Comparison of ENCODE assay signal across 26 cellular contexts in the genomic region with DNA sequence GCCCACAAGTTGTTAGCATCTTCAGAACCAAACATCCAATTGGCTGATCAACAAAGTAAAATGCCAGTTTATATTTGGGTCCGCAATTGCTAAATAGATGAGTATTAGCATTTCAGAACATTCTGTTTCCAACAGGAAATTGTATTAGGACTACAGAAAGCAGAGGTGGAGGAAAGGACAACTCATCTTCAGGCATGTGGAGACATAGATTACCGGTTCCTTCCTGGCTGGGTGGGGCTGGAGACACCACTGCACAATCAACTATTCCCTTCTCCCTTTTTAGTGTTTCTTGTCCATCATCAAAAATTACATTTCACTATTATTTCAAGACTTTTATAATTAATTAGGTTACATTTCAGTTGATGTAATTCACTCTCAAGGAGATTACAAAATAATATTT.
"Had no signal": no experiment of that assay in that cellular context is flagged by ENCODE, and none has a peak within 500 bp of the region (broad histone marks: within the 10 kb centered on the region; RNA-seq: fewer than 3 reads in every experiment).

No MANE protein-coding gene starts in this region.

- H3K9me3 ChIP-seq: gastroesophageal sphincter, heart left ventricle, lower lobe of right lung, neutrophil, pancreas, right lobe of liver, suprapubic skin, transverse colon, upper lobe of right lung, uterus had no signal

- H3K4me2 ChIP-seq: hepatocyte, smooth muscle cell had no signal

- H3K79me2 ChIP-seq: hepatocyte had no signal

- H3K4me3 ChIP-seq: coronary artery, gastroesophageal sphincter, heart left ventricle, hepatocyte, lower lobe of right lung, pancreas, right lobe of liver, smooth muscle cell, suprapubic skin, transverse colon, upper lobe of right lung, uterus had no signal

- DNase-seq: dermis blood vessel endothelial cell; effector memory CD4-positive, alpha-beta T cell; foreskin fibroblast; heart left ventricle; islet precursor cell; left ventricle myocardium superior; lower lobe of right lung; natural killer cell; pancreas; right lobe of liver; stimulated activated CD4-positive, alpha-beta T cell treated with anti-CD3 and anti-CD28 coated beads, Interleukin-12 subunit alpha, Interleukin-12 subunit beta, amount 100 ng/mL, for 4 hours; stimulated activated CD4-positive, alpha-beta T cell treated with anti-CD3 and anti-CD28 coated beads, Interleukin-1b, Interleukin-23, amount 100 ng/mL, for 48 hours; stimulated activated CD4-positive, alpha-beta T cell treated with anti-CD3 and anti-CD28 coated beads, Interleukin-4, amount 100 ng/mL, for 1 hour; stimulated activated CD8-positive, alpha-beta memory T cell treated with anti-CD3 and anti-CD28 coated beads, Interleukin-4, amount 100 ng/mL, for 48 hours; stimulated activated naive CD4-positive, alpha-beta T cell; stimulated activated naive CD8-positive, alpha-beta T cell treated with anti-CD3 and anti-CD28 coated beads, Interleukin-15, amount 100 ng/mL, for 72 hours; transverse colon; upper lobe of right lung; uterus had no signal

- H2AFZ ChIP-seq: hepatocyte had no signal

- H3K27ac ChIP-seq: coronary artery, gastroesophageal sphincter, heart left ventricle, hepatocyte, lower lobe of right lung, neutrophil, pancreas, right lobe of liver, suprapubic skin, transverse colon, upper lobe of right lung, uterus had no signal

- H3K27me3 ChIP-seq: gastroesophageal sphincter, heart left ventricle, hepatocyte, neutrophil, pancreas, right lobe of liver, suprapubic skin, transverse colon, upper lobe of right lung, uterus had no signal

- H3K36me3 ChIP-seq: gastroesophageal sphincter, heart left ventricle, lower lobe of right lung, neutrophil, pancreas, right lobe of liver, suprapubic skin, transverse colon, upper lobe of right lung, uterus had no signal

- H3K4me1 ChIP-seq: lower lobe of right lung, pancreas, right lobe of liver, suprapubic skin, transverse colon, upper lobe of right lung, uterus had no signal

- ATAC-seq: gastroesophageal sphincter; heart left ventricle; left ventricle myocardium superior; lower lobe of right lung; natural killer cell; pancreas; right lobe of liver; stimulated activated naive CD8-positive, alpha-beta T cell treated with anti-CD3 and anti-CD28 coated beads, Interleukin-15, amount 100 ng/mL, for 72 hours; upper lobe of right lung had no signal

- FAIRE-seq: endometrium, pancreas had no signal
